ENCODE assay signal across 13 cellular contexts in the genomic region with DNA sequence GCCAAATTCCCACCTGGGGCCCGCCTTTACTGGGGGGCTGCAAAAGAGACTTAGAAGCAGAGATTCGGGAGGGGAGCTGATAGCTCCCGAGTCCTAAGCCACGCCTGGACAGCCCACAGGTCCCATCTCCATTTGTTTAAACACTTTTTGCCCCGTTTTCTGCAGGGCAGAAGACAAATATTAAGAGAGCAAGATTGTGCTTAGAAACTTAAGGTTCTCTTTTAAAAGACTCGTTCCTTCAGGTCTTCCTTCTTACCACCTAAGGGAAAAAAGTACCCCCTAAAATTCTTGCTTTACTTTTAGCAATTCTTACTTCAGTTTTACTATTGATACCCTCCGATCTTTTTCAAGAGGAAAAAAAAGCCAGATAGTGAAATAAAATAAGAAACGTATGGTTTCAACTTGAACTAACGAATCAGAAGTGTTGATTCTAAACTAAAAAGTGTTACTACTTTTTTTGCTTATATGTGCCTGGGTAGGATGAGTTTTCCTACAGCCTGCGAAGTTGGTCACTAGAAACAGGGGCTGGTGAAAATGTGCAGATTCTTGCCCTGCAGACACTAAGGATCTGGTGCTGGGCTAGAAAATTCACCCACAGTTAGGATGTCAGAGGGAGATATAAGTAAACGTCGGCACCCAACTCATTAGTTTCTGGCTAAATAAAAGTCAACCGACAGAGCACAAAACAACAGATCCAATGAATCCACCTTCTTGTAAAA.
A peak's percentile ranks its signal among the peaks of the same experiment; 100 is the strongest.
DNase-seq lines count a peak whose midpoint lies in the region; ATAC-seq and TF ChIP-seq lines count a peak whose summit lies in the region.
"Had no signal": no experiment of that assay in that cellular context is flagged by ENCODE, and none has a peak within 500 bp of the region (broad histone marks: within the 10 kb centered on the region; RNA-seq: fewer than 3 reads in every experiment).

No MANE protein-coding gene starts in this region.

- peaks cover 88% of the 10 kb centered on the region for H3K27me3 ChIP-seq in left ventricle myocardium inferior (ENCODE audit: low read depth)
- H3K27me3 ChIP-seq in heart right ventricle = peaks cover 21 to 85% (median 70%) of the 10 kb centered on the region in 7 donors
- H3K27me3 ChIP-seq in muscle layer of colon (ENCODE audit: control insufficient read depth in 1 of 2, insufficient read depth in 2 of 2, low read length in 2 of 2) = peaks cover 4 to 10% of the 10 kb centered on the region in 2 donors
- peaks cover 66 to 92% of the 10 kb centered on the region in 2 donors for H3K27me3 ChIP-seq in left lung

- no peak overlapping the region for H3K4me3 ChIP-seq in left ventricle myocardium inferior
- H3K4me3 ChIP-seq in heart right ventricle = peak overlapping the region in 1 of 10 donors; percentile 39
- no peak overlapping the region for H3K4me3 ChIP-seq in muscle layer of colon (ENCODE audit: low read depth in 1 of 2, low read length in 2 of 2)
- no peak overlapping the region for H3K4me3 ChIP-seq in left lung

- intact Hi-C loops in left ventricle myocardium inferior (cut with micrococcal nuclease) = loop anchor here (5.0 to 10.0 kb wide), 3 partner anchors 286 to 591 kb away; no protein-coding TSS in a partner anchor
- intact Hi-C loops in heart right ventricle (cut with DNase I) = loop anchor here in 9 of 10 donors (2.0 to 10.0 kb wide), 9 partner anchors 131 to 1302 kb away; partner anchors contain the start of genes HOXA3 (in 1 of the 9) and HOXA7 (in 1 of the 9)
- intact Hi-C loops in left lung (cut with DNase I) = loop anchor here in 1 of 2 donors (5.0 kb wide), 1 partner anchor 461 kb away; no protein-coding TSS in a partner anchor

- WGBS in heart right ventricle, 2 donors = 42 to 44% methylated on average over 13 of the region's 13 CpGs

- H3K4me3 Mint-ChIP-seq in brain (peak overlapping the region in 3 of 5 experiments; percentile 76 to 80 (median 76)), type B pancreatic cell (peak overlapping the region; percentile 79)
- H3K4me3 Mint-ChIP-seq: activated B cell treated with CpG ODN at 0.5 μM for 24 hours had no signal

- H3K36me3 ChIP-seq in left ventricle myocardium inferior (no peaks in the 10 kb centered on the region), heart right ventricle (no peaks in the 10 kb centered on the region), muscle layer of colon (ENCODE audit: insufficient read depth, low read length) (no peaks in the 10 kb centered on the region), left lung (no peaks in the 10 kb centered on the region)

- DNase-seq in left ventricle myocardium inferior = no peak
- no peak for DNase-seq in heart right ventricle
- no peak for DNase-seq in type B pancreatic cell (ENCODE audit: extremely low spot score, unreplicated experiment)
- DNase-seq in left lung = no peak
- DNase-seq in OCI-M1 (lab: John Stamatoyannopoulos, UW) = no peak
- DNase-seq: activated B cell treated with CpG ODN at 0.5 μM for 24 hours; activated gamma-delta T cell; effector CD8-positive, alpha-beta T cell; NCI-H2081 had no signal

- H3K27me3 Mint-ChIP-seq in brain = peaks cover 20% of the 10 kb centered on the region
- H3K27me3 Mint-ChIP-seq in type B pancreatic cell = peaks cover 34% of the 10 kb centered on the region

- peak overlapping the region in 3 of 5 experiments; percentile 16 to 95 (median 88) for H3K27ac Mint-ChIP-seq in brain
- H3K27ac Mint-ChIP-seq in type B pancreatic cell = peak overlapping the region; percentile 35
- H3K27ac Mint-ChIP-seq: activated B cell treated with CpG ODN at 0.5 μM for 24 hours had no signal

- H3K9me3 Mint-ChIP-seq in brain (no peaks in the 10 kb centered on the region), type B pancreatic cell (no peaks in the 10 kb centered on the region)
- H3K9me3 Mint-ChIP-seq: activated B cell treated with CpG ODN at 0.5 μM for 24 hours had no signal

- H3K4me1 Mint-ChIP-seq in brain (peaks cover 37% of the 10 kb centered on the region), type B pancreatic cell (ENCODE audit: unreplicated experiment) (peaks cover 38% of the 10 kb centered on the region)

- H3K27ac ChIP-seq in left ventricle myocardium inferior (replicated peaks) (peak overlapping the region; percentile 45), heart right ventricle (peak overlapping the region in 2 of 10 donors; percentile 46 to 84), muscle layer of colon (ENCODE audit: low read depth, low read length) (peak overlapping the region; percentile 92), left lung (peak overlapping the region in 1 of 2 donors; percentile 63)
- H3K27ac ChIP-seq: C4-2B had no signal

- H3K4me1 ChIP-seq in left ventricle myocardium inferior (peaks cover 49% of the 10 kb centered on the region), heart right ventricle (peaks cover 6 to 74% (median 42%) of the 10 kb centered on the region in 9 donors), muscle layer of colon (ENCODE audit: insufficient read depth, low read length) (peaks cover 74% of the 10 kb centered on the region), left lung (peaks cover 14 to 26% of the 10 kb centered on the region in 2 donors)

- no peak for TF ChIP-seq CTCF in left ventricle myocardium inferior (IDR thresholded peaks at IDR 0.05; ENCODE audit: borderline replicate concordance)
- no peak for TF ChIP-seq CTCF in heart right ventricle (IDR thresholded peaks at IDR 0.05)
- no peak for TF ChIP-seq CTCF in brain (conservative IDR thresholded peaks at IDR 0.05)
- no peak for TF ChIP-seq CTCF in type B pancreatic cell (conservative IDR thresholded peaks at IDR 0.05)
- TF ChIP-seq CTCF in left lung (IDR thresholded peaks at IDR 0.05) = no peak

- ATAC-seq in heart right ventricle = no peak
- no peak for ATAC-seq in left lung
- no peak for ATAC-seq in HG02973 (IDR thresholded peaks at IDR 0.05; ENCODE audit: unreplicated experiment)

- no peaks in the 10 kb centered on the region for H3K9me3 ChIP-seq in left ventricle myocardium inferior (replicated peaks)
- H3K9me3 ChIP-seq in heart right ventricle = no peaks in the 10 kb centered on the region
- no peaks in the 10 kb centered on the region for H3K9me3 ChIP-seq in muscle layer of colon (ENCODE audit: low read length)
- no peaks in the 10 kb centered on the region for H3K9me3 ChIP-seq in left lung

- no peak overlapping the region for H3K9ac ChIP-seq in muscle layer of colon (ENCODE audit: low read length)

- H3K36me3 Mint-ChIP-seq in brain (no peaks in the 10 kb centered on the region), type B pancreatic cell (no peaks in the 10 kb centered on the region)
